In the genomic region with DNA sequence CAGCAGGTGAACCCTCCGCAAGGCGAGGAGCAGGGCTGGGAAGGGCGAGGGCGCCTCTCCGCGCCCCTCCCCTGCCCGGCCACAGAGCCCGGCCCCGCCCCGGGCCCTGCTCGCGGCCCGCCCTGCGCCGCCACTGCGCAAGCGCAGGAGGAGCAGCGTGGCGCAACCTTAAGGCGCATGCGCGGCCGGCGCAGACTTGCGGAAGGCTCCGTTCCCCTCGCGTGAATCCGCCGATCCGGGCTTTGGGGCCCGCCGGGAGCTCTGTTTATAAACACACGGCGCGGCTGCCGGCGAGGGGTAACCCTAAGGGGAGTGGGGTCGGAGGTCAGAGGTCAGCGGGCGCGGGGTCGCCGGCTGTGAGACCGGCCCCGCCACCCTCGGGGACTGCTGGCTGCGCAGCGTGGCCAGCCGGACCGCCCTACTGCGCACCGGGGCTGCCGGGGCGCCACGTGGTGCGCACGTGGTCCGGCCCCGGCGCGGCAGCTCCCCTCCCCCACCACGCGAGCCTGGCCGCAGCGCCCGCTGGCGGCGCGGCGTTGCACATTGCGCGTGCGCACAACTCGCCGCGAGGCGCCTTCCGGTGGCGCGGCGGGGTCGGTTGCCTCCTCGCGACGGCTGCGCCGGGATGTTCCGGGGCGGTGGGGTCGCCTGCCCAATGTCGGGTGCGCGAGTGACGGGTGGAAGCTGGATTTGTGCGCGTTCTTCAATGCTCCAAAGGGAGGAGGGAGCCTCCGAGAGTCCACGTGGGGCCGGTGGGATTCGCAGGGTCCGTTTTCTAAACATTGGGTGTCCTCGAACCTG, we compare ENCODE assay signal across 8 cellular contexts. TPM values are rescaled to one million over a fixed set of nuclear protein-coding genes. Genes with fewer than 3 reads are reported as not detected.
DNase-seq lines count a peak whose midpoint lies in the region; ATAC-seq and TF ChIP-seq lines count a peak whose summit lies in the region.

No MANE protein-coding gene starts in this region.

- H3K36me3 Mint-ChIP-seq in IgD-negative memory B cell: no peaks in the 10 kb centered on the region
- H3K36me3 Mint-ChIP-seq in nephron (ENCODE audit: low read depth): no peaks in the 10 kb centered on the region
- H3K36me3 Mint-ChIP-seq in stimulated activated naive CD8-positive, alpha-beta T cell treated with anti-CD3 and anti-CD28 coated beads, Interleukin-15, Interleukin-2, amounts not matched to agents 100 ng/mL and 50 ng/mL, for 24 hours (ENCODE audit: low read depth): no peaks in the 10 kb centered on the region

- DNase-seq in DMS79 treated with DMSO at 0.1 percent for 48 hours (lab: John Stamatoyannopoulos, UW) (peak; percentile 81), PC-9 (peak; percentile 84 to 99), activated T-helper 1 cell treated with Interleukin-2 at 50 U/mL for 16 hours (ENCODE audit: low read depth) (peak; percentile 92), fibroblast of lung (ENCODE audit: low read depth in 2 of 2) (peak; percentile 86 to 96)

- H3K27me3 Mint-ChIP-seq in IgD-negative memory B cell: no peaks in the 10 kb centered on the region
- H3K27me3 Mint-ChIP-seq in nephron (ENCODE audit: low read depth): no peaks in the 10 kb centered on the region
- H3K27me3 Mint-ChIP-seq in stimulated activated naive CD8-positive, alpha-beta T cell treated with anti-CD3 and anti-CD28 coated beads, Interleukin-15, Interleukin-2, amounts not matched to agents 100 ng/mL and 50 ng/mL, for 24 hours: no peaks in the 10 kb centered on the region

- peak overlapping the region; percentile 100 for H2AFZ ChIP-seq in PC-9
- H2AFZ ChIP-seq in fibroblast of lung (ENCODE audit: low read length): peak overlapping the region; percentile 94

- H3K9me3 Mint-ChIP-seq in IgD-negative memory B cell (no peaks in the 10 kb centered on the region), nephron (no peaks in the 10 kb centered on the region)
- no peaks in the 10 kb centered on the region for H3K9me3 Mint-ChIP-seq in stimulated activated naive CD8-positive, alpha-beta T cell treated with anti-CD3 and anti-CD28 coated beads, Interleukin-15, Interleukin-2, amounts not matched to agents 100 ng/mL and 50 ng/mL, for 24 hours

- H3K4me3 ChIP-seq in PC-9 (peak overlapping the region; percentile 69), fibroblast of lung (replicated peaks in 1 of 4; ENCODE audit: control extremely low read depth in 1 of 4, insufficient read depth in 1 of 4, low read depth in 3 of 4, low read length in 4 of 4) (peak overlapping the region; percentile 63 to 77 (median 68))

- H3K27ac ChIP-seq in PC-9 (peak overlapping the region; percentile 92), fibroblast of lung (ENCODE audit: insufficient read depth, low read length) (peak overlapping the region; percentile 86)

- H3K27ac Mint-ChIP-seq in IgD-negative memory B cell: peak overlapping the region; percentile 87 to 97 (median 97)
- H3K27ac Mint-ChIP-seq in nephron: peak overlapping the region; percentile 93 to 95 (median 94)
- H3K27ac Mint-ChIP-seq in stimulated activated naive CD8-positive, alpha-beta T cell treated with anti-CD3 and anti-CD28 coated beads, Interleukin-15, Interleukin-2, amounts not matched to agents 100 ng/mL and 50 ng/mL, for 24 hours: peak overlapping the region; percentile 98

- H3K36me3 ChIP-seq in PC-9 (ENCODE audit: low read depth) (no peaks in the 10 kb centered on the region), fibroblast of lung (ENCODE audit: control insufficient read depth, insufficient read depth, low read length) (no peaks in the 10 kb centered on the region)

- ATAC-seq in GM21576 (IDR thresholded peaks at IDR 0.05; ENCODE audit: unreplicated experiment): peak; percentile 68

- H3K4me2 ChIP-seq in PC-9: peak overlapping the region; percentile 96
- peak overlapping the region; percentile 98 for H3K4me2 ChIP-seq in fibroblast of lung (ENCODE audit: extremely low read depth, insufficient read depth, low read length)

- no peaks in the 10 kb centered on the region for H3K27me3 ChIP-seq in PC-9 (ENCODE audit: insufficient read depth, low read depth)
- H3K27me3 ChIP-seq in fibroblast of lung (ENCODE audit: control insufficient read depth, insufficient read depth, low read length): no peaks in the 10 kb centered on the region

- BruUV-seq in PC-9 (replicated peaks; lab: Mats Ljungman, UMichigan): no TSS peak

- H4K20me1 ChIP-seq in PC-9 (ENCODE audit: insufficient read depth): no peaks in the 10 kb centered on the region
- no peaks in the 10 kb centered on the region for H4K20me1 ChIP-seq in fibroblast of lung (ENCODE audit: control insufficient read depth, extremely low read depth, insufficient read depth, low read length)

- intact Hi-C loops in PC-9 (cut with micrococcal nuclease; ENCODE audit: unreplicated experiment): loop anchor here (1.0 to 2.0 kb wide), 4 partner anchors 40 to 113 kb away; a partner anchor contains a TSS

- H3K4me1 Mint-ChIP-seq in IgD-negative memory B cell: peaks cover 0 to 6% (median 5%) of the 10 kb centered on the region in 3 donors
- peaks cover 7% of the 10 kb centered on the region for H3K4me1 Mint-ChIP-seq in nephron
- H3K4me1 Mint-ChIP-seq in stimulated activated naive CD8-positive, alpha-beta T cell treated with anti-CD3 and anti-CD28 coated beads, Interleukin-15, Interleukin-2, amounts not matched to agents 100 ng/mL and 50 ng/mL, for 24 hours (ENCODE audit: low read depth): peaks cover 9% of the 10 kb centered on the region

- H3K9me3 ChIP-seq in PC-9 (ENCODE audit: insufficient read depth, low read depth) (0 out of 2 replicates have a peak, but pooled peaks cover 4% of the 10 kb centered on the region), fibroblast of lung (ENCODE audit: control insufficient read depth, insufficient read depth, low read depth, low read length) (no peaks in the 10 kb centered on the region)

- H3K4me1 ChIP-seq in PC-9 (replicated peaks; ENCODE audit: insufficient read depth): peaks cover 6% of the 10 kb centered on the region
- no peaks in the 10 kb centered on the region for H3K4me1 ChIP-seq in fibroblast of lung (ENCODE audit: control insufficient read depth, extremely low read depth, insufficient read depth, low read length)

- H3K4me3 Mint-ChIP-seq in IgD-negative memory B cell (peak overlapping the region; percentile 80 to 95 (median 88)), nephron (peak overlapping the region; percentile 88 to 90 (median 89))
- peak overlapping the region; percentile 92 for H3K4me3 Mint-ChIP-seq in stimulated activated naive CD8-positive, alpha-beta T cell treated with anti-CD3 and anti-CD28 coated beads, Interleukin-15, Interleukin-2, amounts not matched to agents 100 ng/mL and 50 ng/mL, for 24 hours

- peak overlapping the region; percentile 70 for H3K9ac ChIP-seq in fibroblast of lung (ENCODE audit: insufficient read depth, low read length)

- POLR2A ChIA-PET in PC-9 (lab: Charles Lee; ENCODE audit: unreplicated experiment): interaction anchor here (0.6 to 1.2 kb wide), 5 partner anchors 9 to 1478 kb away, joined by 3 to 16 read pairs (median 4); a partner anchor contains a TSS

- H3F3A ChIP-seq in PC-9 (ENCODE audit: insufficient read depth, low read depth): peaks cover 5% of the 10 kb centered on the region

- TF ChIP-seq CTCF in PC-9 (conservative IDR thresholded peaks at IDR 0.05) (no peak; the same call in 1 of the 2 replicates), fibroblast of lung (conservative IDR thresholded peaks at IDR 0.05 in 1 of 2, IDR thresholded peaks at IDR 0.05 in 1 of 2; ENCODE audit: low read depth in 1 of 2, low read length in 2 of 2) (peak; percentile 27 to 32), nephron (IDR thresholded peaks at IDR 0.05; ENCODE audit: unreplicated experiment in 3 of 3) (peak; percentile 39 to 47 (median 45))

- H3K9me2 ChIP-seq in PC-9 (ENCODE audit: insufficient read depth): no peaks in the 10 kb centered on the region

- peaks cover 6% of the 10 kb centered on the region; the same call in 1 of the 2 replicates for H3K79me2 ChIP-seq in PC-9 (ENCODE audit: low read depth)
- no peaks in the 10 kb centered on the region for H3K79me2 ChIP-seq in fibroblast of lung (ENCODE audit: control insufficient read depth, insufficient read depth, low read length)

- CTCF ChIA-PET in PC-9 (lab: Charles Lee): interaction anchor here (1.8 kb wide), 1 partner anchor 10 kb away, joined by 5 read pairs; no protein-coding TSS in a partner anchor

RNA-seq across cellular contexts. Expression of a gene that starts 40.2 kb away (rescaled TPM):
- 2.3 TPM for polyA plus RNA-seq in IgD-negative memory B cell
- 68.1 and 77.3 TPM in 2 replicates for total RNA-seq in PC-9 (2021)
- total RNA-seq in fibroblast of lung: 21.8 and 26.9 TPM in 2 replicates
- 5.2 and 8.2 TPM in 2 replicates for polyA plus RNA-seq in fibroblast of lung
- polyA plus RNA-seq in fibroblast of lung (2012): 10.8 and 12.4 TPM in 2 replicates
- 30.8 and 36.6 TPM in 2 replicates for polyA minus RNA-seq in fibroblast of lung (ENCODE audit: low replicate concordance)

Comparison
In these comparisons a context has a peak if more than half of its experiments do, and no peak if none do; other contexts are left out.
1. Peak in every context shown above with its lines: DNase-seq, ATAC-seq, H3K4me3 ChIP-seq and H3K27ac ChIP-seq.